ENCODE assay signal across 8 cellular contexts in genomic region chr5:177493795-177494355, GRCh38. TPM values are rescaled to one million over a fixed set of nuclear protein-coding genes. Genes with fewer than 3 reads are reported as not detected.
DNase-seq lines count a peak whose midpoint lies in the region; ATAC-seq and TF ChIP-seq lines count a peak whose summit lies in the region.
"Had no signal": no experiment of that assay in that cellular context is flagged by ENCODE, and none has a peak within 500 bp of the region (broad histone marks: within the 10 kb centered on the region; RNA-seq: fewer than 3 reads in every experiment).

No MANE protein-coding gene starts in this region.

- H3K36me3 ChIP-seq in SJCRH30 = peaks cover 36% of the 10 kb centered on the region
- H3K36me3 ChIP-seq in left lung = peaks cover 0 to 44% of the 10 kb centered on the region in 2 donors

- POLR2A ChIA-PET in AG04449 (lab: Yijun Ruan, JAX) = interaction anchor here (1.2 to 15.7 kb wide), 6 partner anchors 15 to 60 kb away, joined by 4 to 401 read pairs (median 6); partner anchors contain the start of genes DBN1 and DOK3

- intact Hi-C loops in left lung (cut with DNase I) = no loop called here

- no peaks in the 10 kb centered on the region for H3K27me3 ChIP-seq in SJCRH30
- peaks cover 0 to 9% of the 10 kb centered on the region in 2 donors for H3K27me3 ChIP-seq in left lung

- H3K9me3 ChIP-seq in SJCRH30 (replicated peaks) (no peaks in the 10 kb centered on the region), left lung (no peaks in the 10 kb centered on the region)

- DNase-seq in AG04449 (ENCODE audit: low read depth, low spot score) (no peak), SJCRH30 (no peak), left lung (no peak), cortex of kidney (lab: John Stamatoyannopoulos, UW) (no peak), NCI-H1694 (lab: John Stamatoyannopoulos, UW) (no peak), NCI-H510A treated with DMSO at 0.1 percent for 48 hours (lab: John Stamatoyannopoulos, UW) (no peak)
- DNase-seq: NCI-H1417; stimulated activated CD4-positive, alpha-beta T cell treated with anti-CD3 and anti-CD28 coated beads, Interleukin-2, amount 100 ng/mL, for 48 hours had no signal

- peak overlapping the region; percentile 90 for H3K27ac ChIP-seq in SJCRH30
- peak overlapping the region; percentile 91 to 92 for H3K27ac ChIP-seq in left lung

- peaks cover 30% of the 10 kb centered on the region for H3K4me1 ChIP-seq in SJCRH30
- H3K4me1 ChIP-seq in left lung = peaks cover 36 to 73% of the 10 kb centered on the region in 2 donors

- CTCF ChIA-PET in AG04449 (lab: Yijun Ruan, JAX) = interaction anchor here (1.2 to 16.4 kb wide), 5 partner anchors 8 to 103 kb away, joined by 3 to 261 read pairs (median 8); partner anchors contain the start of gene DBN1

- ATAC-seq in left lung = no peak

- TF ChIP-seq CTCF in AG04449 (IDR thresholded peaks at IDR 0.05; ENCODE audit: insufficient read depth, low read length, missing control alignments) (no peak), left lung (IDR thresholded peaks at IDR 0.05) (no peak)

- peak overlapping the region; percentile 93 for H3K4me3 ChIP-seq in AG04449 (ENCODE audit: low read depth, low read length)
- no peak overlapping the region for H3K4me3 ChIP-seq in SJCRH30
- peak overlapping the region in 1 of 2 donors; percentile 73 for H3K4me3 ChIP-seq in left lung

RNA-seq across cellular contexts. Expression of gene PDLIM7, which starts 3.5 kb away (rescaled TPM):
- 58.4 and 68.5 TPM in 2 replicates for total RNA-seq in SJCRH30 (2014; rRNA removed; shearing (Covaris generic))
- 100 to 1,000 TPM; 107 to 141 TPM for total RNA-seq in left lung

RNA-seq across cellular contexts. Expression of gene DOK3, which starts 15.8 kb away (rescaled TPM):
- total RNA-seq in SJCRH30 (2014; rRNA removed; shearing (Covaris generic)) = 3.0 and 6.2 TPM in 2 replicates
- 10 to 100 TPM; 18.2 to 90.5 TPM for total RNA-seq in left lung

RNA-seq across cellular contexts. Expression of gene DBN1, which starts 20.4 kb away (rescaled TPM):
- 239 and 265 TPM in 2 replicates for total RNA-seq in SJCRH30 (2014; rRNA removed; shearing (Covaris generic))
- 10 to 100 TPM; 43.2 to 83.1 TPM for total RNA-seq in left lung

RNA-seq across cellular contexts. Expression of gene DDX41, which starts 22.9 kb away (rescaled TPM):
- 68.5 and 76.8 TPM in 2 replicates for total RNA-seq in SJCRH30 (2014; rRNA removed; shearing (Covaris generic))
- 10 to 100 TPM; 65.9 to 86.7 TPM for total RNA-seq in left lung

RNA-seq across cellular contexts. Expression of gene PRR7, which starts 47.3 kb away (rescaled TPM):
- total RNA-seq in SJCRH30 (2014; rRNA removed; shearing (Covaris generic)) = 6.4 TPM in 2 replicates
- total RNA-seq in left lung = 1 to 10 TPM; 2.7 to 4.1 TPM
